17 cellular contexts compared by ENCODE assay signal in the genomic region with DNA sequence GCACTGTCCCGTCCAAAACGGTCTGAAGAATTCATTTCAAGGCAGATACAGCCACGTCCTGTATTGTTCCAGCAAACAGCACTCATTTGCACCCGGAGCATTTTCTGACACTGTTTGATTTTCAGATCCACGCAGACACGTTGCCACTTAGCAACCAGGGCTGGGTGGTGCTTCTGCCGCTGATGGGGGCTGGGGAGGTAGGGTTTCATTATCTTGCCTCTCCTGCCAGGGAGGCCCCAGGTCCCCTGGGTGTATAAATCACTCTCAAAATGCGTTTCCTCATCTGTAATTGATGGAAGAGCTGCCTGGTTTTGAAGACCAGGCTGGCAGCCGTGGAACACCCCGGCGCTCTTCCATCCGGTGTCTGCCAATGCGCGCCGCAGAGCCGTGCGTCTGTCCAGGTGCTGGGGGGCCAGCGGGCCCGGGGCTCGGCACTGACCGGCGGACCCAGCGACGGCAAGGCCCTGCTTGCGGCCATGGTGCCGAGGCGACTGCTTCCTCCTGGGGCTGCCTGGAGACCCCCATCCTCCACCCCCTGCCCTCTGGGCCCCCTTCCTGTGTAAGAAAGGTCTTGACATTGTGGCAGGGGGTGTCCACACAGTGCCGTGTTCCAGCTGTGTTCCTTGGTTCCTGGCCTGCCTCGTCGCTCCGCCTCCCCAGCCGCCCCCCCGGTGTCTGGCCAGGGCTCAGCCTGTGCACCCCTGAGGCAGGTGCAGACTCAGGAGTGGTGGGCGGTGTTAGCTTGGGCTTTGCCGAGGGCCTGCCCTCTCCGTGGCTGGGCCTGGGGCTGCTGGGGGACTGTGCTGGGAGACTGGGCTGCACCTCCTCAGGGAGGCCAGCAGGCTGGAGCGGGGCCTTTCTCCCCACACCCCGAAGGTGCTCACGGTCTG. TPM values are rescaled to one million over a fixed set of nuclear protein-coding genes. Genes with fewer than 3 reads are reported as not detected.
"Had no signal": no experiment of that assay in that cellular context is flagged by ENCODE, and none has a peak within 500 bp of the region (broad histone marks: within the 10 kb centered on the region; RNA-seq: fewer than 3 reads in every experiment).

No MANE protein-coding gene starts in this region.

- H3K4me3 Mint-ChIP-seq: dendritic cell treated with granulocyte-macrophage colony-stimulating factor and Interleukin-4, amounts not matched to agents 40 ng/mL and 50 ng/mL, for 4 days; memory B cell; naive B cell; stimulated activated memory B cell treated with anti-CD40 and anti-IgM and Interleukin-4, amounts not matched to agents 10 μg/mL and 1 μg/mL and 100 μg/mL, for 72 hours had no signal

- DNase-seq: activated CD4-positive, alpha-beta T cell treated with anti-CD3 and anti-CD28 coated beads, Interleukin-2, amount 50 U/mL, for 4 hours; activated gamma-delta T cell; effector CD8-positive, alpha-beta T cell; heart right ventricle; naive B cell; spleen; stimulated activated CD4-positive, alpha-beta T cell treated with anti-CD3 and anti-CD28 coated beads, Interleukin-4, amount 100 ng/mL, for 4 hours; WERI-Rb-1 had no signal

- H3K27ac Mint-ChIP-seq: activated naive CD4-positive, alpha-beta T cell treated with anti-CD3 and anti-CD28 coated beads, Interleukin-2, amount 50 U/mL, for 72 hours; dendritic cell treated with granulocyte-macrophage colony-stimulating factor and Interleukin-4, amounts not matched to agents 40 ng/mL and 50 ng/mL, for 4 days; memory B cell; naive B cell; stimulated activated memory B cell treated with anti-CD40 and anti-IgM and Interleukin-4, amounts not matched to agents 10 μg/mL and 1 μg/mL and 100 μg/mL, for 72 hours had no signal

- FAIRE-seq: endothelial cell of umbilical vein had no signal

- ATAC-seq: activated naive CD4-positive, alpha-beta T cell treated with anti-CD3 and anti-CD28 coated beads, Interleukin-2, amount 50 U/mL, for 72 hours; gastroesophageal sphincter; heart right ventricle; stimulated activated memory B cell treated with anti-CD40 and anti-IgM and Interleukin-4, amounts not matched to agents 10 μg/mL and 1 μg/mL and 100 μg/mL, for 72 hours had no signal

RNA-seq across cellular contexts. Expression of gene ADGRA1, which starts 16.6 kb away (rescaled TPM):
- total RNA-seq: activated naive CD4-positive, alpha-beta T cell treated with anti-CD3 and anti-CD28 coated beads, Interleukin-2, amount 50 U/mL, for 72 hours; endothelial cell of umbilical vein; mononuclear cell; T-helper 2 cell treated with Interferon-gamma antibody and Interleukin-4, amounts not matched to agents 100 ng/mL and 5 ng/mL, for 36 hours; thoracic aorta had no signal

RNA-seq across cellular contexts. Expression of gene KNDC1, which starts 55.7 kb away (rescaled TPM):
- total RNA-seq: endothelial cell of umbilical vein had no signal
